20 cellular contexts compared by ENCODE assay signal in genomic region chr14:68578597-68578996, GRCh38.
DNase-seq lines count a peak whose midpoint lies in the region; ATAC-seq, FAIRE-seq and TF ChIP-seq lines count a peak whose summit lies in the region.
"Had no signal": no experiment of that assay in that cellular context is flagged by ENCODE, and none has a peak within 500 bp of the region (broad histone marks: within the 10 kb centered on the region; RNA-seq: fewer than 3 reads in every experiment).

No MANE protein-coding gene starts in this region.

- H3K79me2 ChIP-seq in endothelial cell of umbilical vein (ENCODE audit: control insufficient read depth, insufficient read depth, low read length): no peaks in the 10 kb centered on the region
- H3K79me2 ChIP-seq in neural progenitor cell (ENCODE audit: low read depth): no peaks in the 10 kb centered on the region
- H3K79me2 ChIP-seq in MM.1S (ENCODE audit: low read length): no peaks in the 10 kb centered on the region

- no peak for FAIRE-seq in endothelial cell of umbilical vein (lab: Jason Lieb, UNC)
- FAIRE-seq: D721Med had no signal

- peaks cover 27% of the 10 kb centered on the region for H3K4me1 ChIP-seq in left ventricle myocardium inferior
- H3K4me1 ChIP-seq in endothelial cell of umbilical vein (ENCODE audit: control insufficient read depth, extremely low read depth, insufficient read depth, low read length): peaks cover 40% of the 10 kb centered on the region
- peaks cover 20% of the 10 kb centered on the region for H3K4me1 ChIP-seq in neural progenitor cell
- H3K4me1 ChIP-seq in MM.1S (ENCODE audit: low read length): no peaks in the 10 kb centered on the region

- intact Hi-C loops in left ventricle myocardium inferior (cut with micrococcal nuclease): no loop called here
- intact Hi-C loops in left ventricle myocardium superior (cut with micrococcal nuclease): no loop called here
- intact Hi-C loops in endothelial cell of umbilical vein (cut with micrococcal nuclease): loop anchor here (5.0 to 10.0 kb wide), 3 partner anchors 81 to 634 kb away; no protein-coding TSS in a partner anchor

- peak overlapping the region; percentile 75 for H3K27ac ChIP-seq in left ventricle myocardium inferior (replicated peaks)
- peak overlapping the region; percentile 77 for H3K27ac ChIP-seq in endothelial cell of umbilical vein (ENCODE audit: insufficient read depth, low read depth, low read length)
- H3K27ac ChIP-seq in neural progenitor cell: no peak overlapping the region
- H3K27ac ChIP-seq in MM.1S (ENCODE audit: low read length): no peak overlapping the region

- H3K9me1 ChIP-seq in endothelial cell of umbilical vein (replicated peaks; ENCODE audit: control insufficient read depth, extremely low read depth, insufficient read depth, low read length): no peaks in the 10 kb centered on the region

- dilution Hi-C loops in endothelial cell of umbilical vein (cut with MboI; ENCODE audit: extremely low pct_ligation_motif_present, low sequenced_read_pairs): no loop called here

- H4K20me1 ChIP-seq in endothelial cell of umbilical vein (replicated peaks; ENCODE audit: control insufficient read depth, extremely low read depth, insufficient read depth, low read length) (no peaks in the 10 kb centered on the region), neural progenitor cell (ENCODE audit: low read depth) (no peaks in the 10 kb centered on the region), MM.1S (ENCODE audit: insufficient read depth, low read length) (no peaks in the 10 kb centered on the region)

- CTCF ChIA-PET in endothelial cell of umbilical vein (lab: Charles Lee): interaction anchor here (1.3 to 1.5 kb wide), 2 partner anchors 26 to 210 kb away, joined by 3 read pairs; no protein-coding TSS in a partner anchor

- no peak overlapping the region for H3K4me3 Mint-ChIP-seq in neural progenitor cell
- H3K4me3 Mint-ChIP-seq: activated CD4-positive, alpha-beta T cell treated with anti-CD3 and anti-CD28 coated beads, Interleukin-2, amount 10 ng/mL, durations not matched to agents 24 days and 14 days; activated naive CD8-positive, alpha-beta T cell treated with anti-CD3 and anti-CD28 coated beads, Interleukin-2, amount 10 ng/mL, durations not matched to agents 7 days and 5 days; activated T-helper 17 cell treated with anti-CD3 and anti-CD28 coated beads, Interleukin-2, amount 50 U/mL, for 72 hours; stimulated activated naive CD8-positive, alpha-beta T cell treated with anti-CD3 and anti-CD28 coated beads, Interleukin-15, Interleukin-2, amounts not matched to agents 100 ng/mL and 50 ng/mL, for 24 hours had no signal

- H3K9ac ChIP-seq in endothelial cell of umbilical vein (replicated peaks; ENCODE audit: extremely low read depth, insufficient read depth, low read length): no peak overlapping the region
- no peak overlapping the region for H3K9ac ChIP-seq in neural progenitor cell
- no peak overlapping the region for H3K9ac ChIP-seq in MM.1S (ENCODE audit: low read length)

- POLR2A ChIA-PET in endothelial cell of umbilical vein (lab: Charles Lee): interaction anchor here (0.7 kb wide), 1 partner anchor 12 kb away, joined by 3 read pairs; no protein-coding TSS in a partner anchor

- no peaks in the 10 kb centered on the region for H3F3A ChIP-seq in neural progenitor cell (ENCODE audit: low read depth)
- H3F3A ChIP-seq in MM.1S (ENCODE audit: insufficient read depth, low read length): no peaks in the 10 kb centered on the region

- H3K9me3 ChIP-seq in left ventricle myocardium inferior (replicated peaks) (no peaks in the 10 kb centered on the region), endothelial cell of umbilical vein (replicated peaks; ENCODE audit: control insufficient read depth, insufficient read depth, low read length) (no peaks in the 10 kb centered on the region), neural progenitor cell (ENCODE audit: low read depth) (no peaks in the 10 kb centered on the region), MM.1S (replicated peaks; ENCODE audit: insufficient read depth, low read length) (no peaks in the 10 kb centered on the region)
- H3K9me3 ChIP-seq: gastroesophageal sphincter had no signal

- H3K27me3 ChIP-seq in left ventricle myocardium inferior (ENCODE audit: low read depth) (no peaks in the 10 kb centered on the region), endothelial cell of umbilical vein (ENCODE audit: control insufficient read depth in 2 of 2, insufficient read depth in 2 of 2, low read length in 2 of 2) (no peaks in the 10 kb centered on the region), neural progenitor cell (no peaks in the 10 kb centered on the region), MM.1S (replicated peaks; ENCODE audit: insufficient read depth, low read length) (no peaks in the 10 kb centered on the region)
- H3K27me3 ChIP-seq: gastroesophageal sphincter had no signal

- H2AFZ ChIP-seq in endothelial cell of umbilical vein (ENCODE audit: low read depth, low read length) (no peak overlapping the region), neural progenitor cell (replicated peaks) (no peak overlapping the region), MM.1S (ENCODE audit: low read length) (no peak overlapping the region)

- TF ChIP-seq CTCF in left ventricle myocardium inferior (IDR thresholded peaks at IDR 0.05; ENCODE audit: borderline replicate concordance) (no peak), endothelial cell of umbilical vein (IDR thresholded peaks at IDR 0.05; ENCODE audit: extremely low read depth in 1 of 2, insufficient read depth in 1 of 2, low read depth in 1 of 2, low read length in 2 of 2) (no peak), neural progenitor cell (IDR thresholded peaks at IDR 0.05) (no peak), MM.1S (IDR thresholded peaks at IDR 0.05; ENCODE audit: low read length) (no peak)

- ATAC-seq in left ventricle myocardium superior (no peak), HG03432 (IDR thresholded peaks at IDR 0.05; ENCODE audit: unreplicated experiment) (no peak), GM21423 (IDR thresholded peaks at IDR 0.05; ENCODE audit: unreplicated experiment) (no peak)
- ATAC-seq: activated T-helper 17 cell treated with anti-CD3 and anti-CD28 coated beads, Interleukin-2, amount 50 U/mL, for 72 hours had no signal

- H3K4me3 ChIP-seq in left ventricle myocardium inferior: no peak overlapping the region
- H3K4me3 ChIP-seq in endothelial cell of umbilical vein (replicated peaks in 1 of 3; ENCODE audit: insufficient read depth in 1 of 3, low read depth in 1 of 3, low read length in 3 of 3): no peak overlapping the region
- no peak overlapping the region for H3K4me3 ChIP-seq in neural progenitor cell
- H3K4me3 ChIP-seq in MM.1S (ENCODE audit: low read length): no peak overlapping the region
- H3K4me3 ChIP-seq: gastroesophageal sphincter had no signal

- H3K4me2 ChIP-seq in endothelial cell of umbilical vein (ENCODE audit: insufficient read depth, low read length) (no peak overlapping the region), neural progenitor cell (no peak overlapping the region), MM.1S (ENCODE audit: low read depth, low read length) (no peak overlapping the region)

- peaks cover 53% of the 10 kb centered on the region for H3K4me1 Mint-ChIP-seq in neural progenitor cell
- H3K4me1 Mint-ChIP-seq: activated CD4-positive, alpha-beta T cell treated with anti-CD3 and anti-CD28 coated beads, Interleukin-2, amount 10 ng/mL, durations not matched to agents 24 days and 14 days; activated naive CD8-positive, alpha-beta T cell treated with anti-CD3 and anti-CD28 coated beads, Interleukin-2, amount 10 ng/mL, durations not matched to agents 7 days and 5 days; activated T-helper 17 cell treated with anti-CD3 and anti-CD28 coated beads, Interleukin-2, amount 50 U/mL, for 72 hours had no signal

- H3K9me3 Mint-ChIP-seq in neural progenitor cell: peaks cover 19% of the 10 kb centered on the region
- H3K9me3 Mint-ChIP-seq: activated T-helper 17 cell treated with anti-CD3 and anti-CD28 coated beads, Interleukin-2, amount 50 U/mL, for 72 hours; stimulated activated naive CD8-positive, alpha-beta T cell treated with anti-CD3 and anti-CD28 coated beads, Interleukin-15, Interleukin-2, amounts not matched to agents 100 ng/mL and 50 ng/mL, for 24 hours had no signal

- DNase-seq in left ventricle myocardium inferior: no peak
- no peak for DNase-seq in left ventricle myocardium superior
- DNase-seq in endothelial cell of umbilical vein (ENCODE audit: low read depth, low spot score): no peak
- no peak for DNase-seq in neural progenitor cell (ENCODE audit: low spot score)
- no peak for DNase-seq in NCI-H2029 (lab: John Stamatoyannopoulos, UW)
- no peak for DNase-seq in MM.1S
- DNase-seq: activated CD4-positive, alpha-beta T cell treated with anti-CD3 and anti-CD28 coated beads, Interleukin-2, amount 10 ng/mL, durations not matched to agents 24 days and 14 days; activated naive CD8-positive, alpha-beta T cell treated with anti-CD3 and anti-CD28 coated beads, Interleukin-2, amount 10 ng/mL, durations not matched to agents 7 days and 5 days; GF-D8; H7; KBM-7; NCI-H2029 treated with DMSO at 0.1 percent for 48 hours; NCI-H510A; stimulated activated CD4-positive, alpha-beta T cell treated with anti-CD3 and anti-CD28 coated beads, Interleukin-1b, Interleukin-23, amount 100 ng/mL, for 48 hours had no signal

- no peak for TF ChIP-seq POLR2A in endothelial cell of umbilical vein (IDR thresholded peaks at IDR 0.05; ENCODE audit: low read depth, low read length)

- peak overlapping the region; percentile 93 for H3K27ac Mint-ChIP-seq in neural progenitor cell
- H3K27ac Mint-ChIP-seq: activated CD4-positive, alpha-beta T cell treated with anti-CD3 and anti-CD28 coated beads, Interleukin-2, amount 10 ng/mL, durations not matched to agents 24 days and 14 days; activated naive CD8-positive, alpha-beta T cell treated with anti-CD3 and anti-CD28 coated beads, Interleukin-2, amount 10 ng/mL, durations not matched to agents 7 days and 5 days; stimulated activated naive CD8-positive, alpha-beta T cell treated with anti-CD3 and anti-CD28 coated beads, Interleukin-15, Interleukin-2, amounts not matched to agents 100 ng/mL and 50 ng/mL, for 24 hours had no signal

- H3K36me3 ChIP-seq in left ventricle myocardium inferior (no peaks in the 10 kb centered on the region), endothelial cell of umbilical vein (ENCODE audit: control insufficient read depth in 2 of 2, extremely low read depth in 1 of 2, insufficient read depth in 2 of 2, low read length in 2 of 2) (no peaks in the 10 kb centered on the region), neural progenitor cell (no peaks in the 10 kb centered on the region), MM.1S (replicated peaks; ENCODE audit: insufficient read depth, low read length) (no peaks in the 10 kb centered on the region)
- H3K36me3 ChIP-seq: gastroesophageal sphincter had no signal

- H3K27me3 Mint-ChIP-seq in neural progenitor cell (ENCODE audit: insufficient read depth, low read depth): peaks cover 17% of the 10 kb centered on the region
- H3K27me3 Mint-ChIP-seq: activated CD4-positive, alpha-beta T cell treated with anti-CD3 and anti-CD28 coated beads, Interleukin-2, amount 10 ng/mL, durations not matched to agents 24 days and 14 days; activated naive CD8-positive, alpha-beta T cell treated with anti-CD3 and anti-CD28 coated beads, Interleukin-2, amount 10 ng/mL, durations not matched to agents 7 days and 5 days; activated T-helper 17 cell treated with anti-CD3 and anti-CD28 coated beads, Interleukin-2, amount 50 U/mL, for 72 hours; stimulated activated naive CD8-positive, alpha-beta T cell treated with anti-CD3 and anti-CD28 coated beads, Interleukin-15, Interleukin-2, amounts not matched to agents 100 ng/mL and 50 ng/mL, for 24 hours had no signal

- H3K36me3 Mint-ChIP-seq in neural progenitor cell: peaks cover 13% of the 10 kb centered on the region

- no peaks in the 10 kb centered on the region for H3K9me2 ChIP-seq in MM.1S (replicated peaks; ENCODE audit: insufficient read depth, low read length)

- BruUV-seq in endothelial cell of umbilical vein (replicated peaks; lab: Mats Ljungman, UMichigan): no TSS peak

Comparison
In these comparisons a context has a peak if more than half of its experiments do, and no peak if none do; other contexts are left out.
1. H3K27ac ChIP-seq: peak in left ventricle myocardium inferior (single experiment) and endothelial cell of umbilical vein (single experiment); none in neural progenitor cell (single experiment) and MM.1S (single experiment).